Comparison of ENCODE assay signal across 4 cellular contexts in genomic region chr2:126224766-126225165, GRCh38.
"Had no signal": no experiment of that assay in that cellular context is flagged by ENCODE, and none has a peak within 500 bp of the region (broad histone marks: within the 10 kb centered on the region; RNA-seq: fewer than 3 reads in every experiment).

No MANE protein-coding gene starts in this region.

- H3K4me3 Mint-ChIP-seq: IgD-negative memory B cell had no signal

- H3K27ac Mint-ChIP-seq: IgD-negative memory B cell had no signal

- H3K36me3 Mint-ChIP-seq: IgD-negative memory B cell had no signal

- DNase-seq: IMR-90, KBM-7 had no signal

- H3K27me3 Mint-ChIP-seq: IgD-negative memory B cell had no signal

- H3K4me1 Mint-ChIP-seq: IgD-negative memory B cell had no signal

- H3K4me3 ChIP-seq: K562 had no signal
